Comparison of ENCODE assay signal across 1 cellular context in the genomic region with DNA sequence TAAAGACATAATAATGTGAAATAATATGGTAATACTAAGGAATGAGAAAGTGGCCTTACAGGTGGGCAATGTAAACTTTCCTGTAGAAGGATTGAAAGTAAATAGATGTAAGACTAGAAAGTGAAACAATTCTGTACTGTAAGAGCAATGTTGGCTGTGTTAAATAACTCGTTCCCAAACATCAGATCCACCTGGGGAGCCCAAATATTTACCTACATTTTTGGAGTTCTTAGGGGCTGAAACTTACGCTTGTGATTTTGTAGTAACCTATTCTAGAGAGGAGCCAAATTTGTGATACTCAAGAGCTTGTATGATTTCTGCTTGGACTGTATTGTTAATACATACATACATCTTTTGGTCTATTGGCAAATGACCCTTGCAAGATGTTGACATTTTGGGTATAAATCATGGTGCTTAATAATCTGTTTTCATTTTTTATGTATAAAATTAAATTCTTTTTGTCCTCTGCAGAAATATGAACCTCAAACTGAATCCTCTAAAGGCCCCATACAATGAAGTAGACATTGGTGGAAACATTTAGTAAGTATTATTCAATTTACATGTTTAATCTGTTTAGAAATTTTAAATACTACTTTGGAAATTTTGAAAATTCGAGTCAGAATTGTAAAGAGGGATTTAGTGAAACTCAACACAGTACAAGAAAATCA.
TF ChIP-seq lines count a peak whose summit lies in the region.

No MANE protein-coding gene starts in this region.

TF ChIP-seq in GM23338, 12 proteins besides CTCF, POLR2A, EP300 and RAD21 (continued from another document):
- TF ChIP-seq, protein P1, sequence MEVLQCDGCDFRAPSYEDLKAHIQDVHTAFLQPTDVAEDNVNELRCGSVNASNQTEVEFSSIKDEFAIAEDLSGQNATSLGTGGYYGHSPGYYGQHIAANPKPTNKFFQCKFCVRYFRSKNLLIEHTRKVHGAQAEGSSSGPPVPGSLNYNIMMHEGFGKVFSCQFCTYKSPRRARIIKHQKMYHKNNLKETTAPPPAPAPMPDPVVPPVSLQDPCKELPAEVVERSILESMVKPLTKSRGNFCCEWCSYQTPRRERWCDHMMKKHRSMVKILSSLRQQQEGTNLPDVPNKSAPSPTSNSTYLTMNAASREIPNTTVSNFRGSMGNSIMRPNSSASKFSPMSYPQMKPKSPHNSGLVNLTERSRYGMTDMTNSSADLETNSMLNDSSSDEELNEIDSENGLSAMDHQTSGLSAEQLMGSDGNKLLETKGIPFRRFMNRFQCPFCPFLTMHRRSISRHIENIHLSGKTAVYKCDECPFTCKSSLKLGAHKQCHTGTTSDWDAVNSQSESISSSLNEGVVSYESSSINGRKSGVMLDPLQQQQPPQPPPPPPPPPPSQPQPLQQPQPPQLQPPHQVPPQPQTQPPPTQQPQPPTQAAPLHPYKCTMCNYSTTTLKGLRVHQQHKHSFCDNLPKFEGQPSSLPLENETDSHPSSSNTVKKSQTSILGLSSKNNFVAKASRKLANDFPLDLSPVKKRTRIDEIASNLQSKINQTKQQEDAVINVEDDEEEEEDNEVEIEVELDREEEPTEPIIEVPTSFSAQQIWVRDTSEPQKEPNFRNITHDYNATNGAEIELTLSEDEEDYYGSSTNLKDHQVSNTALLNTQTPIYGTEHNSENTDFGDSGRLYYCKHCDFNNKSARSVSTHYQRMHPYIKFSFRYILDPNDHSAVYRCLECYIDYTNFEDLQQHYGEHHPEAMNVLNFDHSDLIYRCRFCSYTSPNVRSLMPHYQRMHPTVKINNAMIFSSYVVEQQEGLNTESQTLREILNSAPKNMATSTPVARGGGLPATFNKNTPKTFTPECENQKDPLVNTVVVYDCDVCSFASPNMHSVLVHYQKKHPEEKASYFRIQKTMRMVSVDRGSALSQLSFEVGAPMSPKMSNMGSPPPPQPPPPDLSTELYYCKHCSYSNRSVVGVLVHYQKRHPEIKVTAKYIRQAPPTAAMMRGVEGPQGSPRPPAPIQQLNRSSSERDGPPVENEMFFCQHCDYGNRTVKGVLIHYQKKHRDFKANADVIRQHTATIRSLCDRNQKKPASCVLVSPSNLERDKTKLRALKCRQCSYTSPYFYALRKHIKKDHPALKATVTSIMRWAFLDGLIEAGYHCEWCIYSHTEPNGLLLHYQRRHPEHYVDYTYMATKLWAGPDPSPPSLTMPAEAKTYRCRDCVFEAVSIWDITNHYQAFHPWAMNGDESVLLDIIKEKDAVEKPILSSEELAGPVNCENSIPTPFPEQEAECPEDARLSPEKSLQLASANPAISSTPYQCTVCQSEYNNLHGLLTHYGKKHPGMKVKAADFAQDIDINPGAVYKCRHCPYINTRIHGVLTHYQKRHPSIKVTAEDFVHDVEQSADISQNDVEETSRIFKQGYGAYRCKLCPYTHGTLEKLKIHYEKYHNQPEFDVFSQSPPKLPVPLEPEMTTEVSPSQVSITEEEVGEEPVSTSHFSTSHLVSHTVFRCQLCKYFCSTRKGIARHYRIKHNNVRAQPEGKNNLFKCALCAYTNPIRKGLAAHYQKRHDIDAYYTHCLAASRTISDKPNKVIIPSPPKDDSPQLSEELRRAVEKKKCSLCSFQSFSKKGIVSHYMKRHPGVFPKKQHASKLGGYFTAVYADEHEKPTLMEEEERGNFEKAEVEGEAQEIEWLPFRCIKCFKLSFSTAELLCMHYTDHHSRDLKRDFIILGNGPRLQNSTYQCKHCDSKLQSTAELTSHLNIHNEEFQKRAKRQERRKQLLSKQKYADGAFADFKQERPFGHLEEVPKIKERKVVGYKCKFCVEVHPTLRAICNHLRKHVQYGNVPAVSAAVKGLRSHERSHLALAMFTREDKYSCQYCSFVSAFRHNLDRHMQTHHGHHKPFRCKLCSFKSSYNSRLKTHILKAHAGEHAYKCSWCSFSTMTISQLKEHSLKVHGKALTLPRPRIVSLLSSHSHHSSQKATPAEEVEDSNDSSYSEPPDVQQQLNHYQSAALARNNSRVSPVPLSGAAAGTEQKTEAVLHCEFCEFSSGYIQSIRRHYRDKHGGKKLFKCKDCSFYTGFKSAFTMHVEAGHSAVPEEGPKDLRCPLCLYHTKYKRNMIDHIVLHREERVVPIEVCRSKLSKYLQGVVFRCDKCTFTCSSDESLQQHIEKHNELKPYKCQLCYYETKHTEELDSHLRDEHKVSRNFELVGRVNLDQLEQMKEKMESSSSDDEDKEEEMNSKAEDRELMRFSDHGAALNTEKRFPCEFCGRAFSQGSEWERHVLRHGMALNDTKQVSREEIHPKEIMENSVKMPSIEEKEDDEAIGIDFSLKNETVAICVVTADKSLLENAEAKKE (CRISPR knock-in tag; IDR thresholded peaks at IDR 0.05): no peak
TF ChIP-seq in GM23338: peak in this region for 0.
